Comparison of ENCODE assay signal across 8 cellular contexts in the genomic region with DNA sequence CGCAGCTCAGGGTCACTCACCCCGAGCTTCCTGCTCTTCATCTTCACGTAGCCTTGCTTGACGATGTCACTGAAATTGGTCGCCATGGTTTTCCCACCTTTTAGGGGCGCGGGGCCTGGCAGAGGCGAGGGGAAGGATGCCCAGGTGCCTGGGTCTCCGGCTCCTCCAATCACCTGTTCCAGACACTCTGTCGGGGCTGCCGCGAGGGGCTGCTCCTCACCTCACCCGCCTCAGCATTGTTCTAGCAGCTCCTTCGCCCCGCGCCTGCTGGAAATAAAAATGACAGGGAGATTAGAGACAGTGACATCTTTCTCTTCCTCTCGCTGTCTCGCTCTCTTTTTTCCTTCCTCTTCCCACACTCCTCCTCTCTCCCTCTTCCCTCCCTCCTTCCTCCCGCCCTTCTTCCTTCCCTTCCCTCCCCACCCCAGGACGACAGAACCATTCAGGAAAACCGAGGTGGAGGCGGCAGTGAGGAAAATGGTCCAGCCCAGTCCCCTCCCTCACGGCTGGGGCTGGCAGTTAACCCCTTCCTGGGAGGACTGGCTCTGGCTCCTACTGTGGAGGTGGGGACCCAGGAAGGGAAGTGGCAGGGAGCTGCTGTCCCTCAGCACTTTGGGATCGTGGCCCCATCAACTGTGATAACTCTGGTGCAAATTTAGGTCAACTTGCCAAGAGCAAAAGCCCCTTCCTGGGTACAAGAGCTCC. TPM values are rescaled to one million over a fixed set of nuclear protein-coding genes. Genes with fewer than 3 reads are reported as not detected.
DNase-seq lines count a peak whose midpoint lies in the region; ATAC-seq and TF ChIP-seq lines count a peak whose summit lies in the region.

No MANE protein-coding gene starts in this region.

- H3K27me3 ChIP-seq in H7 (ENCODE audit: control insufficient read depth, insufficient read depth, low read length): peaks cover 13% of the 10 kb centered on the region
- H3K27me3 ChIP-seq in prostate gland (replicated peaks; ENCODE audit: insufficient read depth): no peaks in the 10 kb centered on the region

- no peak overlapping the region for H3K27ac ChIP-seq in prostate gland

- ATAC-seq in HG03139 (IDR thresholded peaks at IDR 0.05; ENCODE audit: unreplicated experiment): no peak
- ATAC-seq in HG02678 (IDR thresholded peaks at IDR 0.05; ENCODE audit: unreplicated experiment): no peak

- TF ChIP-seq POLR2A in prostate gland (IDR thresholded peaks at IDR 0.05): no peak

- DNase-seq in H7 (peak; percentile 93), SW480 (ENCODE audit: low spot score) (peak; percentile 53), cardiac septum (ENCODE audit: low spot score) (peak; percentile 76), prostate gland (ENCODE audit: low spot score) (no peak), NCI-H2107 treated with DMSO at 0.1 percent for 48 hours (lab: John Stamatoyannopoulos, UW; ENCODE audit: unreplicated experiment) (no peak)
- DNase-seq in effector CD4-positive, alpha-beta T cell: no peak

- intact Hi-C loops in cardiac septum (cut with DNase I): loop anchor here (5.0 kb wide), 1 partner anchor 38 kb away; no protein-coding TSS in a partner anchor
- intact Hi-C loops in prostate gland (cut with DNase I): loop anchor here (5.0 kb wide), 1 partner anchor 38 kb away; no protein-coding TSS in a partner anchor

- H3K4me3 ChIP-seq in H7 (ENCODE audit: insufficient read depth, low read depth, low read length) (peak overlapping the region; percentile 55), prostate gland (peak overlapping the region; percentile 4 to 18)

- H3K36me3 ChIP-seq in H7 (replicated peaks; ENCODE audit: control insufficient read depth, insufficient read depth, low read length) (no peaks in the 10 kb centered on the region), prostate gland (no peaks in the 10 kb centered on the region)

- 23% methylated on average over 24 of the region's 24 CpGs for WGBS in prostate gland

- TF ChIP-seq CTCF in prostate gland (IDR thresholded peaks at IDR 0.05): no peak

- H3K9me3 ChIP-seq in prostate gland: no peaks in the 10 kb centered on the region

- peaks cover 5% of the 10 kb centered on the region for H3K4me1 ChIP-seq in prostate gland (replicated peaks)

RNA-seq across cellular contexts. Expression of a gene that starts 6.7 kb away (rescaled TPM):
- 15.3 and 15.7 TPM in 2 replicates for total RNA-seq in H7 (2014; rRNA removed; shearing (Covaris generic))
- total RNA-seq in cardiac septum (11.5 TPM), prostate gland (10 to 100 TPM; 26.3 to 55.4 TPM)

RNA-seq across cellular contexts. Expression of a gene that starts 17.1 kb away (rescaled TPM):
- total RNA-seq in H7 (2014; rRNA removed; shearing (Covaris generic)): 178 and 189 TPM in 2 replicates
- total RNA-seq in cardiac septum: 46.9 TPM
- 100 to 1,000 TPM in 1 of 2 donors, 10 to 100 TPM in 1; 99.6 to 182 TPM for total RNA-seq in prostate gland

RNA-seq across cellular contexts. Expression of a gene that starts 32.3 kb away (rescaled TPM):
- 43.3 and 59.6 TPM in 2 replicates for total RNA-seq in H7 (2014; rRNA removed; shearing (Covaris generic))
- total RNA-seq in cardiac septum (156 TPM), prostate gland (10 to 100 TPM; 56.4 to 68.6 TPM)

RNA-seq across cellular contexts. Expression of a gene that starts 32.4 kb away (rescaled TPM):
- 114 and 134 TPM in 2 replicates for total RNA-seq in H7 (2014; rRNA removed; shearing (Covaris generic))
- total RNA-seq in cardiac septum (60.1 TPM), prostate gland (10 to 100 TPM; 20.1 to 40.3 TPM)

RNA-seq across cellular contexts. Expression of a gene that starts 56.8 kb away (rescaled TPM):
- 9.3 and 10.4 TPM in 2 replicates for total RNA-seq in H7 (2014; rRNA removed; shearing (Covaris generic))
- total RNA-seq in cardiac septum (5.5 TPM), prostate gland (10 to 100 TPM; 22.5 to 26.8 TPM)

Comparison
In these comparisons a context has a peak if more than half of its experiments do, and no peak if none do; other contexts are left out.
1. DNase-seq: peak in H7 (single experiment), SW480 (single experiment) and cardiac septum (single experiment); none in prostate gland (single experiment), effector CD4-positive, alpha-beta T cell (single experiment) and NCI-H2107 treated with DMSO at 0.1 percent for 48 hours (single experiment).